In the genomic region with DNA sequence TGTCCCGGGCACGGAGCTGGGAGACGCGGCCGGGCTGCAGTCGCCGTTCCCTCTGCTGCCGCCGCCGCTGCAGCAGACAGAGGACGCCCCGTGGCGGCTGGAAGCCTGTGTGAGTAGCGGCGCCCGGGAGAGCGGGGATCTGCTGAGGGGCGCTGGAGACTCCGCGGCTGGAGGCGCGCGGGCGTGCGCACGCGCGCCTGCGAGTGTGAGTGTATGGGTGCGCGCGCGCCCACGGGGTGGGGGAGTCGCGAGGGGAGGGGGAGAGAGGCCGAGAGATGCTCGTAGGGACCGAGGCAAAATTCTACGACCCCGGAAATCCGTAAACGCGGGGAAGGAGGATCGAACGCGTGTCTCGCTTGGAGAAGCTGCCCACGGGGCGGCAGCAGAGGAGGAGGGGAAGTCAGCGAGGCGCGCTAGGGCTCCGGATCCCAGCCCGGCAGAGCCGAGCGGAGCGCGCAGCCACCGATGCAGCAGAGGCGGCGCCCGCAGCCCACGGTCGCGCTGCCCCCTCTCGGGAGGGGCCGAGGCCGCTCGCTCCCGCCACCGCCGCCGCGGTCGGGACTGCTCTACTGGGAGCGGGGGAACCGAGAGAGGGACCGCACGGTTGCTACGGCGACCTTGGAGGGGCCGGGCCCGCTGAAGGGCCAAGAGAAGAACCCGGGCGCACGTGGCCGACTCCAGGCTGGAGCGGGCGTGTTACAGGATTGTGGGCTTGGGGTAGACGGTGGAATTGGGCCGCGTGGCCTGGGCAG, we compare ENCODE assay signal across 8 cellular contexts. TPM values are rescaled to one million over a fixed set of nuclear protein-coding genes. Genes with fewer than 3 reads are reported as not detected.
DNase-seq lines count a peak whose midpoint lies in the region; ATAC-seq and TF ChIP-seq lines count a peak whose summit lies in the region.

A gene (minus strand): TSS at position 207 of the 752 bp plus-strand sequence.

- H3K9me3 ChIP-seq in HAP-1 (no peaks in the 10 kb centered on the region), OCI-LY1 (ENCODE audit: low read length) (no peaks in the 10 kb centered on the region), right atrium auricular region (no peaks in the 10 kb centered on the region), trophoblast cell (ENCODE audit: insufficient read depth, low read depth, low read length) (peaks cover 3% of the 10 kb centered on the region)

- H2AFZ ChIP-seq in OCI-LY1 (ENCODE audit: low read length) (no peak within 1 kb of the TSS), trophoblast cell (ENCODE audit: insufficient read depth, low read length, poor library complexity) (peak within 1 kb of the TSS; percentile 38)

- H3K9me2 ChIP-seq in OCI-LY1 (ENCODE audit: low read depth, low read length), result no peaks in the 10 kb centered on the region

- H3K27ac ChIP-seq in OCI-LY1 (ENCODE audit: low read depth, low read length, poor library complexity, severe bottlenecking), result no peak within 1 kb of the TSS
- H3K27ac ChIP-seq in right atrium auricular region, result peak within 1 kb of the TSS; percentile 68 to 81
- no peak within 1 kb of the TSS for H3K27ac ChIP-seq in trophoblast cell (ENCODE audit: low read depth, low read length)

- no peak within 1 kb of the TSS for H3K23ac ChIP-seq in trophoblast cell (ENCODE audit: low read length)

- H4K12ac ChIP-seq in trophoblast cell (ENCODE audit: low read depth, low read length), result no peak within 1 kb of the TSS

- H3K4me3 ChIP-seq in HAP-1 (peak within 1 kb of the TSS; percentile 50), OCI-LY1 (ENCODE audit: low read depth, low read length, poor library complexity, severe bottlenecking) (peak within 1 kb of the TSS; percentile 37), right atrium auricular region (peak within 1 kb of the TSS; percentile 59 to 67), trophoblast cell (ENCODE audit: low read depth, low read length) (peak within 1 kb of the TSS; percentile 78)

- H2BK120ac ChIP-seq in trophoblast cell (ENCODE audit: insufficient read depth, low read length, poor library complexity), result no peak within 1 kb of the TSS

- H4K91ac ChIP-seq in trophoblast cell (ENCODE audit: low read depth, low read length), result no peak within 1 kb of the TSS

- peak within 1 kb of the TSS; percentile 11 for H4K8ac ChIP-seq in trophoblast cell (ENCODE audit: low read depth, low read length)

- no peaks in the 10 kb centered on the region for H3K36me3 ChIP-seq in HAP-1 (replicated peaks)
- no peaks in the 10 kb centered on the region for H3K36me3 ChIP-seq in OCI-LY1 (ENCODE audit: insufficient read depth, low read length)
- no peaks in the 10 kb centered on the region for H3K36me3 ChIP-seq in right atrium auricular region
- H3K36me3 ChIP-seq in trophoblast cell (ENCODE audit: control insufficient read depth in 1 of 2, insufficient read depth in 2 of 2, low read length in 2 of 2), result no peaks in the 10 kb centered on the region

- H2AK5ac ChIP-seq in trophoblast cell (ENCODE audit: low read length), result no peak within 1 kb of the TSS

- H2BK12ac ChIP-seq in trophoblast cell (ENCODE audit: low read length), result no peak within 1 kb of the TSS

- H3K4me2 ChIP-seq in OCI-LY1 (ENCODE audit: low read length) (peak within 1 kb of the TSS; percentile 46; the same call in 1 of the 2 replicates), trophoblast cell (ENCODE audit: low read length) (peak within 1 kb of the TSS; percentile 100)

- ATAC-seq in GM18858 (IDR thresholded peaks at IDR 0.05; ENCODE audit: unreplicated experiment), result no peak

- TF ChIP-seq CTCF in OCI-LY1 (IDR thresholded peaks at IDR 0.05; ENCODE audit: low read length) (no peak), right atrium auricular region (IDR thresholded peaks at IDR 0.05) (peak in 1 of 2 donors; percentile 58)

- no peaks in the 10 kb centered on the region for H4K20me1 ChIP-seq in OCI-LY1 (ENCODE audit: insufficient read depth, low read length)

- in situ Hi-C loops in HAP-1 (cut with MboI; ENCODE audit: low sequenced_read_pairs), result loop anchor here (25.0 kb wide), 1 partner anchor 475 kb away; no protein-coding TSS in a partner anchor

- no peak within 1 kb of the TSS for H3K18ac ChIP-seq in trophoblast cell (ENCODE audit: low read length)

- H3K9ac ChIP-seq in OCI-LY1 (ENCODE audit: low read length) (no peak within 1 kb of the TSS), trophoblast cell (ENCODE audit: low read length) (peak within 1 kb of the TSS; percentile 8)

- H3K4ac ChIP-seq in trophoblast cell (ENCODE audit: low read depth, low read length), result no peak within 1 kb of the TSS

- H3K79me2 ChIP-seq in OCI-LY1 (ENCODE audit: insufficient read depth, low read length), result no peaks in the 10 kb centered on the region
- H3K79me2 ChIP-seq in trophoblast cell (ENCODE audit: control insufficient read depth, insufficient read depth, low read length, poor library complexity), result no peaks in the 10 kb centered on the region

- H3F3A ChIP-seq in OCI-LY1 (ENCODE audit: insufficient read depth, low read length), result no peaks in the 10 kb centered on the region

- H3K4me1 ChIP-seq in HAP-1 (peaks cover 11% of the 10 kb centered on the region), OCI-LY1 (ENCODE audit: insufficient read depth, low read length, severe bottlenecking) (no peaks in the 10 kb centered on the region), right atrium auricular region (peaks cover 0 to 39% of the 10 kb centered on the region in 2 donors), trophoblast cell (ENCODE audit: control insufficient read depth in 1 of 2, insufficient read depth in 2 of 2, low read length in 2 of 2) (peaks cover 8 to 14% of the 10 kb centered on the region in 2 experiments)

- peak; percentile 89 for DNase-seq in DMS53 (lab: John Stamatoyannopoulos, UW)
- DNase-seq in HAP-1 (ENCODE audit: low spot score in 2 of 2), result peak; percentile 69 to 76
- peak; percentile 48 to 96 (median 84) for DNase-seq in anterior cingulate cortex (lab: John Stamatoyannopoulos, UW)
- no peak for DNase-seq in right atrium auricular region (ENCODE audit: low spot score)
- peak; percentile 33 to 58 for DNase-seq in trophoblast cell
- no peak for DNase-seq in HT-29 (ENCODE audit: low spot score)

- no peak within 1 kb of the TSS for H3K14ac ChIP-seq in trophoblast cell (ENCODE audit: low read length)

- no peaks in the 10 kb centered on the region for H3K27me3 ChIP-seq in HAP-1 (ENCODE audit: low read depth)
- no peaks in the 10 kb centered on the region for H3K27me3 ChIP-seq in OCI-LY1 (ENCODE audit: insufficient read depth, low read length)
- H3K27me3 ChIP-seq in right atrium auricular region, result no peaks in the 10 kb centered on the region
- peaks cover 10% of the 10 kb centered on the region for H3K27me3 ChIP-seq in trophoblast cell (ENCODE audit: insufficient read depth, low read length)

- H3K79me1 ChIP-seq in trophoblast cell (ENCODE audit: low read length), result no peaks in the 10 kb centered on the region

- no CpG with 5 or more reads among the region's 93 CpGs for WGBS in trophoblast cell (ENCODE audit: extremely low coverage, insufficient coverage, insufficient read length)

- no peak within 1 kb of the TSS for H2BK5ac ChIP-seq in trophoblast cell (ENCODE audit: low read depth, low read length, poor library complexity)

RNA-seq across cellular contexts. Expression of the gene that starts here (rescaled TPM):
- total RNA-seq in right atrium auricular region, result 1 to 10 TPM; 1.3 to 2.4 TPM
- 0.64 and 0.90 TPM in 2 replicates for polyA plus RNA-seq in trophoblast cell (2013)
- 0.10 TPM in 1 of 2 replicates, not detected in the other for total RNA-seq in HT-29 (2014; rRNA removed; shearing (Covaris generic))

Comparison
In these comparisons a context has a peak if more than half of its experiments do, and no peak if none do; other contexts are left out.
1. DNase-seq: peak in DMS53 (single experiment), HAP-1 (2 of 2), anterior cingulate cortex (58 of 58) and trophoblast cell (2 of 2); none in right atrium auricular region (single experiment) and HT-29 (single experiment).
2. H3K27ac ChIP-seq: peak in right atrium auricular region (2 of 2); none in OCI-LY1 (single experiment) and trophoblast cell (single experiment).
3. Peak in every context shown above with its lines, with median percentiles within 50 percentile points of each other: H3K4me3 ChIP-seq.